In the genomic region with DNA sequence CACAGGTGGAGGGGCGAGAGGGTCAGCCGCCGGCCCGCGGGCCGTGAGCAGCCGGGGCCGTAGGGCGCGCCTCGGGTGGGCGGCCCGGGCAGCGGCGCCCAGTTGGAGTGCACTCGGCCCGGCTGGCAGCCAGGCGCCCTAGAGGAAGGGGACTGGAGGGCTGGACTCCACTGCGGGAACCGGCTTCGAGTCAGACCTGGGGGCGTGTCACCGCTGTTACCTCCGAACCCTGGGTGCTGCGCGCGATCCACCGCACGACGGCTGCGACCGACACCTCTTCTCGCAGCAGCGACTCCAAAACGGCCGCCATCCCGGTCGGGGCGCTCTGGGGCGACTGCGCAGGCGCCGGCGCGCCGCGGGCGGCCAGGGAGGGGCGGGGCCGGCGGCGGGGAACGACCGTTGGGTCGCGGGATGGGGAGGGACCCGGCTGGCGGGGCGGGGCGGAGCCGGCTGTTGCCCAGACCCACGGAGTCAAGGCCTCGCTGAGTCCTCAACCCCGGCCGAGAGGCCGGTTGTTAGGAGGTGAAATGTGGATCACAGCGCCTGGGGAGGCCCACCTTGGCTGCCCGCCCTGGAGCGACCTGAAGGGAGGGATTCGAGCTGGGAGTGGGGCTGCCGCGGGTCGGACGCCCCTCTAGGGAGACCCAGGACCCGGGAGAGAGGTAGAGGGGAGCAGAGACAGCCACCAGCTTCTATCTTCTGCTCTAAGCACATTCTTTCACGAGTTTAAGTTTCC, we compare ENCODE assay signal across 8 cellular contexts. TPM values are rescaled to one million over a fixed set of nuclear protein-coding genes. Genes with fewer than 3 reads are reported as not detected.
A peak's percentile ranks its signal among the peaks of the same experiment; 100 is the strongest.
DNase-seq lines count a peak whose midpoint lies in the region; ATAC-seq and TF ChIP-seq lines count a peak whose summit lies in the region.

CDAN1 (minus strand) TSS at position 336 of the 736 bp plus-strand sequence; CDS start at position 310, 26 bp downstream.

- 1% methylated on average over 76 of the region's 76 CpGs for WGBS in HUES64
- WGBS in esophagus, 2 donors, result 0% methylated on average over 62 to 76 of the region's 76 CpGs

- peak; percentile 86 for ATAC-seq in GM21423 (IDR thresholded peaks at IDR 0.05; ENCODE audit: unreplicated experiment)

- in situ Hi-C loops in Caki2 (cut with HindIII; ENCODE audit: low pct_unique_long_range_greater_than_20kb, low sequenced_read_pairs), result no loop called here

- H3K36me3 ChIP-seq in HUES64 (ENCODE audit: insufficient read depth, low read length), result peaks cover 31% of the 10 kb centered on the region
- H3K36me3 ChIP-seq in esophagus (ENCODE audit: control insufficient read depth in 2 of 2, insufficient read depth in 2 of 2, low read length in 1 of 2), result peaks cover 3 to 15% of the 10 kb centered on the region in 2 donors
- peaks cover 6% of the 10 kb centered on the region for H3K36me3 ChIP-seq in mucosa of stomach (ENCODE audit: control insufficient read depth, insufficient read depth, low read length)

- H3K9me3 ChIP-seq in HUES64 (ENCODE audit: insufficient read depth, low read depth, low read length), result no peaks in the 10 kb centered on the region
- H3K9me3 ChIP-seq in esophagus (ENCODE audit: control insufficient read depth in 2 of 2, insufficient read depth in 1 of 2, low read depth in 1 of 2, low read length in 1 of 2), result no peaks in the 10 kb centered on the region
- no peaks in the 10 kb centered on the region for H3K9me3 ChIP-seq in mucosa of stomach (ENCODE audit: control insufficient read depth, low read length)

- H3K4me1 ChIP-seq in HUES64 (ENCODE audit: insufficient read depth, low read length) (no peaks in the 10 kb centered on the region; the same call in 1 of the 2 replicates), esophagus (ENCODE audit: control insufficient read depth in 2 of 2, insufficient read depth in 2 of 2, low read length in 1 of 2) (peaks cover 0 to 5% of the 10 kb centered on the region in 2 donors), mucosa of stomach (ENCODE audit: control insufficient read depth, insufficient read depth, low read length) (peaks cover 11% of the 10 kb centered on the region)

- H3K27ac ChIP-seq in HUES64 (ENCODE audit: low read depth, low read length) (peak within 1 kb of the TSS; percentile 78), esophagus (ENCODE audit: low read depth in 2 of 2, low read length in 1 of 2) (peak within 1 kb of the TSS; percentile 81 to 95)

- peak; percentile 80 for DNase-seq in Caki2 (ENCODE audit: low read depth)
- DNase-seq in activated T-cell treated with anti-CD3 and anti-CD28 coated beads, Interleukin-2, amount 50 U/mL, for 1 hour, result peak; percentile 97
- peak; percentile 77 to 85 for DNase-seq in stimulated activated CD8-positive, alpha-beta memory T cell treated with anti-CD3 and anti-CD28 coated beads, Interleukin-4, amount 100 ng/mL, for 4 hours (ENCODE audit: low read depth in 2 of 2, low spot score in 1 of 2)

- H3K9ac ChIP-seq in HUES64 (ENCODE audit: low read depth, low read length) (peak within 1 kb of the TSS; percentile 82), mucosa of stomach (ENCODE audit: low read length) (peak within 1 kb of the TSS; percentile 86)

- peaks cover 5% of the 10 kb centered on the region; the same call in 1 of the 2 replicates for H3K27me3 ChIP-seq in HUES64 (ENCODE audit: insufficient read depth, low read length)
- H3K27me3 ChIP-seq in esophagus (ENCODE audit: control insufficient read depth in 1 of 2, insufficient read depth in 2 of 2, low read length in 2 of 2), result no peaks in the 10 kb centered on the region
- H3K27me3 ChIP-seq in mucosa of stomach (ENCODE audit: control insufficient read depth, insufficient read depth, low read length), result no peaks in the 10 kb centered on the region

- H3K4me3 ChIP-seq in HUES64 (ENCODE audit: low read length), result peak within 1 kb of the TSS; percentile 99
- peak within 1 kb of the TSS; percentile 82 for H3K4me3 ChIP-seq in esophagus (ENCODE audit: low read depth in 1 of 2, low read length in 2 of 2)
- H3K4me3 ChIP-seq in mucosa of stomach (ENCODE audit: low read length), result peak within 1 kb of the TSS; percentile 74

TF ChIP-seq in PFSK-1, 5 proteins besides CTCF, POLR2A, EP300 and RAD21:
- TF ChIP-seq SIN3A (IDR thresholded peaks at IDR 0.05; ENCODE audit: borderline replicate concordance, insufficient read depth, low read length) (no peak), POLR2AphosphoS5 (IDR thresholded peaks at IDR 0.05; ENCODE audit: low read depth, low read length) (peak; percentile 85), TAF1 (IDR thresholded peaks at IDR 0.05; ENCODE audit: borderline replicate concordance, insufficient read depth, low read length) (peak; percentile 89), REST (IDR thresholded peaks at IDR 0.05; ENCODE audit: insufficient read depth in 1 of 2, low read depth in 2 of 2, low read length in 2 of 2) (no peak; a peak in 1 of 4 replicates), FOXP2 (optimal IDR thresholded peaks at IDR 0.05; ENCODE audit: borderline replicate concordance, extremely low read depth, extremely low read length, insufficient read depth) (peak; percentile 16)

RNA-seq across cellular contexts. Expression of gene CDAN1, which starts in this region (rescaled TPM):
- total RNA-seq in Caki2 (2014; rRNA removed; shearing (Covaris generic); ENCODE audit: low replicate concordance), result 10.8 and 12.1 TPM in 2 replicates
- 5.8 TPM for polyA plus RNA-seq in HUES64 (2013, experiment 1 of 2)
- 6.5 TPM for polyA plus RNA-seq in HUES64 (2013, experiment 2 of 2)
- polyA plus RNA-seq in PFSK-1 (2012; ENCODE audit: insufficient read length, low read depth), result 18.9 TPM
- 10 to 100 TPM in 1 of 2 donors, 1 to 10 TPM in 1; 5.0 to 10.8 TPM for polyA plus RNA-seq in esophagus

Comparison
In these comparisons a context has a peak if more than half of its experiments do, and no peak if none do; other contexts are left out.
1. Peak in every context shown above with its lines: DNase-seq, ATAC-seq, H3K4me3 ChIP-seq and H3K27ac ChIP-seq.